Comparison of ENCODE assay signal across 18 cellular contexts in genomic region chr10:130561681-130562080, GRCh38.
"Had no signal": no experiment of that assay in that cellular context is flagged by ENCODE, and none has a peak within 500 bp of the region (broad histone marks: within the 10 kb centered on the region; RNA-seq: fewer than 3 reads in every experiment).

No MANE protein-coding gene starts in this region.

- H3K4me1 ChIP-seq: esophagus muscularis mucosa, foreskin keratinocyte, gastroesophageal sphincter, heart left ventricle, left lung, lower lobe of right lung had no signal

- H3K36me3 ChIP-seq: esophagus muscularis mucosa, gastroesophageal sphincter, heart left ventricle, left lung, lower lobe of right lung had no signal

- ATAC-seq: foreskin keratinocyte, gastroesophageal sphincter, left cardiac atrium, left lung, left ventricle myocardium superior, lower lobe of right lung, mucosa of descending colon had no signal

- H3K27ac ChIP-seq: esophagus muscularis mucosa, foreskin keratinocyte, gastroesophageal sphincter, heart left ventricle, hepatocyte, left lung, lower lobe of right lung had no signal

- H3K4me2 ChIP-seq: hepatocyte had no signal

- H3K27me3 ChIP-seq: foreskin keratinocyte, hepatocyte had no signal

- H3K4me3 ChIP-seq: esophagus muscularis mucosa, gastroesophageal sphincter, heart left ventricle, hepatocyte, left lung, lower lobe of right lung, mucosa of descending colon had no signal

- H3K27ac Mint-ChIP-seq: dendritic cell treated with granulocyte-macrophage colony-stimulating factor and Interleukin-4, amounts not matched to agents 40 ng/mL and 50 ng/mL, for 4 days; mesothelial cell of epicardium had no signal

- H3K9me3 Mint-ChIP-seq: dendritic cell treated with granulocyte-macrophage colony-stimulating factor and Interleukin-4, amounts not matched to agents 40 ng/mL and 50 ng/mL, for 4 days; mesothelial cell of epicardium had no signal

- H3K36me3 Mint-ChIP-seq: mesothelial cell of epicardium, naive B cell had no signal

- DNase-seq: cortex of kidney; effector CD4-positive, alpha-beta T cell; effector memory CD4-positive, alpha-beta T cell; foreskin keratinocyte; heart left ventricle; hypothalamus; left cardiac atrium; left lung; left ventricle myocardium superior; lower lobe of right lung; mesenchymal stem cell; mucosa of descending colon; naive B cell had no signal

- H3K4me3 Mint-ChIP-seq: dendritic cell treated with granulocyte-macrophage colony-stimulating factor and Interleukin-4, amounts not matched to agents 40 ng/mL and 50 ng/mL, for 4 days; mesothelial cell of epicardium; naive B cell had no signal

- H3K27me3 Mint-ChIP-seq: dendritic cell treated with granulocyte-macrophage colony-stimulating factor and Interleukin-4, amounts not matched to agents 40 ng/mL and 50 ng/mL, for 4 days; naive B cell had no signal

- H3K9me3 ChIP-seq: esophagus muscularis mucosa, gastroesophageal sphincter, heart left ventricle, left lung, lower lobe of right lung, mucosa of descending colon had no signal
